22 cellular contexts compared by ENCODE assay signal in the genomic region with DNA sequence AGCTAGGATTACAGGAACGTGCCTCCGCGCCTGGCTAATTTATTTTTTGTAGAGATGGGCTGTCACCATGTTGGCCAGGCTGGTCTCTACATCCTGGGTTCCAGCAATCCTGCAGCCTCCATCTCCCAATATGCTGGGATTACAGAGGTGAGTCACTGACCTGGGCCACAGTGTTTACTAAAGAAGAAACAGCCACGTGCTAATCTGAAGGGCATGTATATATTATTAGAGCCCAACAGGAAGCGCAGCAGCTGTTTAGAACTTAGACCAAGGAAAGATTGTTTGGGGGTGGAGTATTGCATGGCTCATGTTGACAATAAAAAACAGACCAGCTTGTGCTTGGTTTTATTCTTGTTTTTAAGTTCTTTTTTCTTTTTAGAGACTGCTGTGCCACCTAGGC.
DNase-seq lines count a peak whose midpoint lies in the region; ATAC-seq and TF ChIP-seq lines count a peak whose summit lies in the region.
"Had no signal": no experiment of that assay in that cellular context is flagged by ENCODE, and none has a peak within 500 bp of the region (broad histone marks: within the 10 kb centered on the region; RNA-seq: fewer than 3 reads in every experiment).

No MANE protein-coding gene starts in this region.

- ATAC-seq in HG02840 (IDR thresholded peaks at IDR 0.05; ENCODE audit: low FRiP score, unreplicated experiment): no peak
- no peak for ATAC-seq in HG03521 (IDR thresholded peaks at IDR 0.05; ENCODE audit: unreplicated experiment)
- ATAC-seq: activated CD8-positive, alpha-beta T cell treated with anti-CD3 and anti-CD28 coated beads for 36 hours; activated T-helper 17 cell treated with anti-CD3 and anti-CD28 coated beads, Interleukin-2, amount 50 U/mL, for 72 hours had no signal

- no peak overlapping the region for H2AFZ ChIP-seq in fibroblast of lung (ENCODE audit: low read length)
- H2AFZ ChIP-seq: PC-9 had no signal

- H3K4me3 ChIP-seq in A673 (ENCODE audit: low read depth, low read length, poor library complexity, severe bottlenecking) (no peak overlapping the region), fibroblast of lung (replicated peaks in 1 of 4; ENCODE audit: control extremely low read depth in 1 of 4, insufficient read depth in 1 of 4, low read depth in 3 of 4, low read length in 4 of 4) (no peak overlapping the region)
- H3K4me3 ChIP-seq: PC-9, prostate gland, stomach, vagina had no signal

- H3K79me2 ChIP-seq in fibroblast of lung (ENCODE audit: control insufficient read depth, insufficient read depth, low read length): no peaks in the 10 kb centered on the region

- no peak overlapping the region for H3K4me2 ChIP-seq in fibroblast of lung (ENCODE audit: extremely low read depth, insufficient read depth, low read length)
- H3K4me2 ChIP-seq: PC-9 had no signal

- H3K4me1 ChIP-seq in A673 (ENCODE audit: insufficient read depth, low read length, poor library complexity, severe bottlenecking) (peaks cover 33% of the 10 kb centered on the region), fibroblast of lung (ENCODE audit: control insufficient read depth, extremely low read depth, insufficient read depth, low read length) (no peaks in the 10 kb centered on the region)
- H3K4me1 ChIP-seq: prostate gland, stomach, vagina had no signal

- TF ChIP-seq CTCF in A673 (conservative IDR thresholded peaks at IDR 0.05; ENCODE audit: low read depth, low read length): no peak
- no peak for TF ChIP-seq CTCF in fibroblast of lung (conservative IDR thresholded peaks at IDR 0.05 in 1 of 2, IDR thresholded peaks at IDR 0.05 in 1 of 2; ENCODE audit: low read depth in 1 of 2, low read length in 2 of 2)

- no peaks in the 10 kb centered on the region for H3K9me3 ChIP-seq in A673 (ENCODE audit: low read depth, low read length, poor library complexity, severe bottlenecking)
- no peaks in the 10 kb centered on the region for H3K9me3 ChIP-seq in fibroblast of lung (ENCODE audit: control insufficient read depth, insufficient read depth, low read depth, low read length)
- H3K9me3 ChIP-seq: prostate gland, stomach, vagina had no signal

- H3K36me3 ChIP-seq in A673 (ENCODE audit: insufficient read depth, low read length, poor library complexity, severe bottlenecking) (no peaks in the 10 kb centered on the region), fibroblast of lung (ENCODE audit: control insufficient read depth, insufficient read depth, low read length) (no peaks in the 10 kb centered on the region)
- H3K36me3 ChIP-seq: prostate gland, stomach, vagina had no signal

- no peak for DNase-seq in A673 (ENCODE audit: low spot score)
- DNase-seq in EH (ENCODE audit: low read depth): peak; percentile 56
- DNase-seq in NCI-H2029 (lab: John Stamatoyannopoulos, UW): peak; percentile 26
- peak; percentile 14 to 71 for DNase-seq in fibroblast of lung (ENCODE audit: low read depth in 2 of 2)
- DNase-seq in effector CD8-positive, alpha-beta T cell (lab: John Stamatoyannopoulos, UW): no peak
- no peak for DNase-seq in stimulated activated naive CD4-positive, alpha-beta T cell treated with Interleukin-2 at 50 U/mL for 16 hours (lab: John Stamatoyannopoulos, UW)
- DNase-seq: activated CD8-positive, alpha-beta T cell treated with anti-CD3 and anti-CD28 coated beads for 36 hours; endodermal cell; H9; immature natural killer cell; NCI-H1092 treated with DMSO at 0.1 percent for 48 hours; NCI-H446 treated with DMSO at 0.1 percent for 48 hours; nephron progenitor cell; PC-9; stimulated activated CD4-positive, alpha-beta T cell treated with anti-CD3 and anti-CD28 coated beads, Interleukin-15, amount 100 ng/mL, for 24 hours; stomach had no signal

- no peaks in the 10 kb centered on the region for H4K20me1 ChIP-seq in fibroblast of lung (ENCODE audit: control insufficient read depth, extremely low read depth, insufficient read depth, low read length)

- intact Hi-C loops in A673 (cut with micrococcal nuclease; ENCODE audit: unreplicated experiment): loop anchor here (10.0 kb wide), 1 partner anchor 163 kb away; no protein-coding TSS in a partner anchor

- H3K27me3 ChIP-seq in A673 (replicated peaks; ENCODE audit: insufficient read depth, low read depth, low read length, poor library complexity) (no peaks in the 10 kb centered on the region), fibroblast of lung (ENCODE audit: control insufficient read depth, insufficient read depth, low read length) (no peaks in the 10 kb centered on the region)
- H3K27me3 ChIP-seq: vagina had no signal

- BruUV-seq in A673 (replicated peaks; lab: Mats Ljungman, UMichigan): no TSS peak

- peak overlapping the region; percentile 53 for H3K27ac ChIP-seq in A673 (ENCODE audit: low read depth, low read length, poor library complexity, severe bottlenecking)
- no peak overlapping the region for H3K27ac ChIP-seq in fibroblast of lung (ENCODE audit: insufficient read depth, low read length)
- H3K27ac ChIP-seq: PC-9, prostate gland, stomach, vagina, VCaP had no signal

- CTCF ChIA-PET in A673 (lab: Charles Lee): interaction anchor here (1.7 kb wide), 1 partner anchor 13 kb away, joined by 9 read pairs; no protein-coding TSS in a partner anchor

- POLR2A ChIA-PET in A673 (lab: Charles Lee; ENCODE audit: low non-redundant PET): interaction anchor here (0.7 kb wide), 1 partner anchor 375 kb away, joined by 6 read pairs; no protein-coding TSS in a partner anchor

- H3K9ac ChIP-seq in fibroblast of lung (ENCODE audit: insufficient read depth, low read length): no peak overlapping the region

Comparison
In these comparisons a context has a peak if more than half of its experiments do, and no peak if none do; other contexts are left out.
1. DNase-seq: peak in EH (single experiment), NCI-H2029 (single experiment) and fibroblast of lung (2 of 2); none in A673 (single experiment), effector CD8-positive, alpha-beta T cell (single experiment) and stimulated activated naive CD4-positive, alpha-beta T cell treated with Interleukin-2 at 50 U/mL for 16 hours (single experiment).